In the genomic region with DNA sequence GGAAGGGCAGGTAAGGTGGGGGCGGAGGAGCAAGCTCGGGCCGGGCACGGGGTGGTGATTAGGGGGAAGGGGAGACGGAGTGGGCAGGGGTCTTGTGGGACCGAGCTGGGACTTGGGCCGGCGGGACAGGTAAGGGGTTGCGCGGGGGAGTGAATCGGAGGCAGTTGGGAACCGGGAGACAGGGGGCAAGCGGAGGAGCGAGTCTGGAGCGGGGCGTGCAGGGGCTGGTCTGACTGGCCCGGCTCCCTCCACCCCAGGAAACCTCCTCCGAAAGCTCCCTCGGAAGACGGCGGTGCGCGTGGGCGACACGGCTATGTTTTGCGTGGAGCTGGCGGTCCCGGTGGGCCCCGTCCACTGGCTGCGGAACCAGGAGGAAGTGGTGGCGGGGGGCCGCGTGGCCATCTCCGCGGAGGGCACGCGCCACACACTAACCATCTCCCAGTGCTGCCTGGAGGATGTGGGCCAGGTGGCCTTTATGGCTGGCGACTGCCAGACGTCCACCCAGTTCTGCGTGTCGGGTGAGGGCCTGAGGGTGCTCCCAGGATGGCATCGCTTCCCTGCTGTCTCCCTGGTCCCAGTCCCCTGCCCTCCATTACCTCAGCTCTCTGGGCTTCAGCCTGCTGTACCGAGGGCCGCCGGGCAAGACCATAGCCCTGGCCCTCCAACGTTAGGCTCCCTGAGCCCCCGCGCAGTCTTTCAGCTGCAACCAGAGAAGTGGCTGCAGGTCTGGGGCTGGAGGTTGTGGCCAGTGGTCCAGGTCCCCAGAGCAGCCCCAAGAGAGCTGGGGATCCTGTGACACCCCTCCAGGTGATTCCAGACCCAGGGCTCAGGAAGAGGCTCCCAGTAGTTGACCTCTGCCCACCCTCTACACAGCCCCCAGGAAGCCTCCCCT, we compare ENCODE assay signal across 1 cellular context.
TF ChIP-seq lines count a peak whose summit lies in the region.

No MANE protein-coding gene starts in this region.

TF ChIP-seq in HEK293, 187 proteins besides CTCF, POLR2A, EP300 and RAD21 (continued from another document and continues in another):
- TF ChIP-seq, protein P1, sequence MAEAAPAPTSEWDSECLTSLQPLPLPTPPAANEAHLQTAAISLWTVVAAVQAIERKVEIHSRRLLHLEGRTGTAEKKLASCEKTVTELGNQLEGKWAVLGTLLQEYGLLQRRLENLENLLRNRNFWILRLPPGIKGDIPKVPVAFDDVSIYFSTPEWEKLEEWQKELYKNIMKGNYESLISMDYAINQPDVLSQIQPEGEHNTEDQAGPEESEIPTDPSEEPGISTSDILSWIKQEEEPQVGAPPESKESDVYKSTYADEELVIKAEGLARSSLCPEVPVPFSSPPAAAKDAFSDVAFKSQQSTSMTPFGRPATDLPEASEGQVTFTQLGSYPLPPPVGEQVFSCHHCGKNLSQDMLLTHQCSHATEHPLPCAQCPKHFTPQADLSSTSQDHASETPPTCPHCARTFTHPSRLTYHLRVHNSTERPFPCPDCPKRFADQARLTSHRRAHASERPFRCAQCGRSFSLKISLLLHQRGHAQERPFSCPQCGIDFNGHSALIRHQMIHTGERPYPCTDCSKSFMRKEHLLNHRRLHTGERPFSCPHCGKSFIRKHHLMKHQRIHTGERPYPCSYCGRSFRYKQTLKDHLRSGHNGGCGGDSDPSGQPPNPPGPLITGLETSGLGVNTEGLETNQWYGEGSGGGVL (tag by site-specific recombination; IDR thresholded peaks at IDR 0.05) = peak; percentile 34; the same call in 1 of the 2 replicates
- TF ChIP-seq ZNF214 (tag by site-specific recombination; IDR thresholded peaks at IDR 0.05; ENCODE audit: borderline replicate concordance) (no peak), ZNF433 (tag by site-specific recombination; IDR thresholded peaks at IDR 0.05; ENCODE audit: low read depth) (no peak), ZNF555 (tag by site-specific recombination; conservative IDR thresholded peaks at IDR 0.05) (no peak), GLI2 (tag by site-specific recombination; IDR thresholded peaks at IDR 0.05; ENCODE audit: borderline replicate concordance, low read depth) (no peak), ZNF585B (tag by site-specific recombination; IDR thresholded peaks at IDR 0.05) (no peak), ZNF791 (tag by site-specific recombination; IDR thresholded peaks at IDR 0.05) (no peak), ZNF677 (tag by site-specific recombination; IDR thresholded peaks at IDR 0.05) (no peak), ZNF146 (tag by site-specific recombination; IDR thresholded peaks at IDR 0.05) (0 out of 2 replicates have a peak, but pooled peaks have one; percentile 13), ZNF248 (tag by site-specific recombination; IDR thresholded peaks at IDR 0.05) (no peak), ZNF211 (tag by site-specific recombination; IDR thresholded peaks at IDR 0.05; ENCODE audit: low read depth) (no peak), ZNF274 (IDR thresholded peaks at IDR 0.05; ENCODE audit: low read length) (no peak), ZNF274 (tag by site-specific recombination; IDR thresholded peaks at IDR 0.05; ENCODE audit: borderline replicate concordance) (no peak), ZNF571 (tag by site-specific recombination; IDR thresholded peaks at IDR 0.05) (no peak), SETDB1 (IDR thresholded peaks at IDR 0.05; ENCODE audit: insufficient read length, low read length) (no peak), ZNF140 (tag by site-specific recombination; IDR thresholded peaks at IDR 0.05) (no peak), ZNF394 (tag by site-specific recombination; IDR thresholded peaks at IDR 0.05; ENCODE audit: borderline replicate concordance) (no peak), ZNF391 (tag by site-specific recombination; IDR thresholded peaks at IDR 0.05; ENCODE audit: borderline replicate concordance, low read depth) (no peak), KLF10 (tag by site-specific recombination; IDR thresholded peaks at IDR 0.05) (no peak), ZNF169 (tag by site-specific recombination; IDR thresholded peaks at IDR 0.05) (no peak), ZNF837 (tag by site-specific recombination; IDR thresholded peaks at IDR 0.05) (no peak), MZF1 (tag by site-specific recombination; IDR thresholded peaks at IDR 0.05; ENCODE audit: borderline replicate concordance) (no peak), MEIS1 (CRISPR knock-in tag; IDR thresholded peaks at IDR 0.05; ENCODE audit: borderline replicate concordance) (no peak), KLF7 (tag by site-specific recombination; IDR thresholded peaks at IDR 0.05; ENCODE audit: borderline replicate concordance) (no peak), ZBTB8A (tag by site-specific recombination; IDR thresholded peaks at IDR 0.05) (no peak), SCRT2 (tag by site-specific recombination; IDR thresholded peaks at IDR 0.05) (no peak), YY2 (tag by site-specific recombination; IDR thresholded peaks at IDR 0.05) (no peak), ZNF16 (tag by site-specific recombination; IDR thresholded peaks at IDR 0.05; ENCODE audit: low read depth) (no peak), ZSCAN23 (tag by site-specific recombination; IDR thresholded peaks at IDR 0.05) (no peak), OVOL3 (tag by site-specific recombination; IDR thresholded peaks at IDR 0.05) (no peak), SP2 (tag by site-specific recombination; IDR thresholded peaks at IDR 0.05) (peak; percentile 40; the same call in 1 of the 2 replicates), EGR2 (tag by site-specific recombination; IDR thresholded peaks at IDR 0.05; ENCODE audit: low read depth) (peak; percentile 78), YY1 (tag by site-specific recombination; IDR thresholded peaks at IDR 0.05) (no peak), ZNF132 (tag by site-specific recombination; IDR thresholded peaks at IDR 0.05; ENCODE audit: borderline replicate concordance) (no peak), ZNF560 (tag by site-specific recombination; IDR thresholded peaks at IDR 0.05; ENCODE audit: borderline replicate concordance) (no peak), ZFP69B (tag by site-specific recombination; IDR thresholded peaks at IDR 0.05) (0 out of 2 replicates have a peak, but pooled peaks have one; percentile 35), ZNF549 (tag by site-specific recombination; IDR thresholded peaks at IDR 0.05) (no peak), SP3 (tag by site-specific recombination; IDR thresholded peaks at IDR 0.05) (peak; percentile 72), SCRT1 (tag by site-specific recombination; IDR thresholded peaks at IDR 0.05; ENCODE audit: borderline replicate concordance) (no peak), ZFP37 (tag by site-specific recombination; IDR thresholded peaks at IDR 0.05) (no peak), GLI4 (tag by site-specific recombination; IDR thresholded peaks at IDR 0.05) (0 out of 2 replicates have a peak, but pooled peaks have one; percentile 64), GFI1B (tag by site-specific recombination; IDR thresholded peaks at IDR 0.05) (no peak)
- TF ChIP-seq, protein P2, sequence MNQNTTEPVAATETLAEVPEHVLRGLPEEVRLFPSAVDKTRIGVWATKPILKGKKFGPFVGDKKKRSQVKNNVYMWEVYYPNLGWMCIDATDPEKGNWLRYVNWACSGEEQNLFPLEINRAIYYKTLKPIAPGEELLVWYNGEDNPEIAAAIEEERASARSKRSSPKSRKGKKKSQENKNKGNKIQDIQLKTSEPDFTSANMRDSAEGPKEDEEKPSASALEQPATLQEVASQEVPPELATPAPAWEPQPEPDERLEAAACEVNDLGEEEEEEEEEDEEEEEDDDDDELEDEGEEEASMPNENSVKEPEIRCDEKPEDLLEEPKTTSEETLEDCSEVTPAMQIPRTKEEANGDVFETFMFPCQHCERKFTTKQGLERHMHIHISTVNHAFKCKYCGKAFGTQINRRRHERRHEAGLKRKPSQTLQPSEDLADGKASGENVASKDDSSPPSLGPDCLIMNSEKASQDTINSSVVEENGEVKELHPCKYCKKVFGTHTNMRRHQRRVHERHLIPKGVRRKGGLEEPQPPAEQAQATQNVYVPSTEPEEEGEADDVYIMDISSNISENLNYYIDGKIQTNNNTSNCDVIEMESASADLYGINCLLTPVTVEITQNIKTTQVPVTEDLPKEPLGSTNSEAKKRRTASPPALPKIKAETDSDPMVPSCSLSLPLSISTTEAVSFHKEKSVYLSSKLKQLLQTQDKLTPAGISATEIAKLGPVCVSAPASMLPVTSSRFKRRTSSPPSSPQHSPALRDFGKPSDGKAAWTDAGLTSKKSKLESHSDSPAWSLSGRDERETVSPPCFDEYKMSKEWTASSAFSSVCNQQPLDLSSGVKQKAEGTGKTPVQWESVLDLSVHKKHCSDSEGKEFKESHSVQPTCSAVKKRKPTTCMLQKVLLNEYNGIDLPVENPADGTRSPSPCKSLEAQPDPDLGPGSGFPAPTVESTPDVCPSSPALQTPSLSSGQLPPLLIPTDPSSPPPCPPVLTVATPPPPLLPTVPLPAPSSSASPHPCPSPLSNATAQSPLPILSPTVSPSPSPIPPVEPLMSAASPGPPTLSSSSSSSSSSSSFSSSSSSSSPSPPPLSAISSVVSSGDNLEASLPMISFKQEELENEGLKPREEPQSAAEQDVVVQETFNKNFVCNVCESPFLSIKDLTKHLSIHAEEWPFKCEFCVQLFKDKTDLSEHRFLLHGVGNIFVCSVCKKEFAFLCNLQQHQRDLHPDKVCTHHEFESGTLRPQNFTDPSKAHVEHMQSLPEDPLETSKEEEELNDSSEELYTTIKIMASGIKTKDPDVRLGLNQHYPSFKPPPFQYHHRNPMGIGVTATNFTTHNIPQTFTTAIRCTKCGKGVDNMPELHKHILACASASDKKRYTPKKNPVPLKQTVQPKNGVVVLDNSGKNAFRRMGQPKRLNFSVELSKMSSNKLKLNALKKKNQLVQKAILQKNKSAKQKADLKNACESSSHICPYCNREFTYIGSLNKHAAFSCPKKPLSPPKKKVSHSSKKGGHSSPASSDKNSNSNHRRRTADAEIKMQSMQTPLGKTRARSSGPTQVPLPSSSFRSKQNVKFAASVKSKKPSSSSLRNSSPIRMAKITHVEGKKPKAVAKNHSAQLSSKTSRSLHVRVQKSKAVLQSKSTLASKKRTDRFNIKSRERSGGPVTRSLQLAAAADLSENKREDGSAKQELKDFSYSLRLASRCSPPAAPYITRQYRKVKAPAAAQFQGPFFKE (tag by site-specific recombination; IDR thresholded peaks at IDR 0.05; ENCODE audit: borderline replicate concordance) = no peak
- TF ChIP-seq, protein P3, sequence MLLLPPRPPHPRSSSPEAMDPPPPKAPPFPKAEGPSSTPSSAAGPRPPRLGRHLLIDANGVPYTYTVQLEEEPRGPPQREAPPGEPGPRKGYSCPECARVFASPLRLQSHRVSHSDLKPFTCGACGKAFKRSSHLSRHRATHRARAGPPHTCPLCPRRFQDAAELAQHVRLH (tag by site-specific recombination; IDR thresholded peaks at IDR 0.05) = no peak
- TF ChIP-seq, protein P4, sequence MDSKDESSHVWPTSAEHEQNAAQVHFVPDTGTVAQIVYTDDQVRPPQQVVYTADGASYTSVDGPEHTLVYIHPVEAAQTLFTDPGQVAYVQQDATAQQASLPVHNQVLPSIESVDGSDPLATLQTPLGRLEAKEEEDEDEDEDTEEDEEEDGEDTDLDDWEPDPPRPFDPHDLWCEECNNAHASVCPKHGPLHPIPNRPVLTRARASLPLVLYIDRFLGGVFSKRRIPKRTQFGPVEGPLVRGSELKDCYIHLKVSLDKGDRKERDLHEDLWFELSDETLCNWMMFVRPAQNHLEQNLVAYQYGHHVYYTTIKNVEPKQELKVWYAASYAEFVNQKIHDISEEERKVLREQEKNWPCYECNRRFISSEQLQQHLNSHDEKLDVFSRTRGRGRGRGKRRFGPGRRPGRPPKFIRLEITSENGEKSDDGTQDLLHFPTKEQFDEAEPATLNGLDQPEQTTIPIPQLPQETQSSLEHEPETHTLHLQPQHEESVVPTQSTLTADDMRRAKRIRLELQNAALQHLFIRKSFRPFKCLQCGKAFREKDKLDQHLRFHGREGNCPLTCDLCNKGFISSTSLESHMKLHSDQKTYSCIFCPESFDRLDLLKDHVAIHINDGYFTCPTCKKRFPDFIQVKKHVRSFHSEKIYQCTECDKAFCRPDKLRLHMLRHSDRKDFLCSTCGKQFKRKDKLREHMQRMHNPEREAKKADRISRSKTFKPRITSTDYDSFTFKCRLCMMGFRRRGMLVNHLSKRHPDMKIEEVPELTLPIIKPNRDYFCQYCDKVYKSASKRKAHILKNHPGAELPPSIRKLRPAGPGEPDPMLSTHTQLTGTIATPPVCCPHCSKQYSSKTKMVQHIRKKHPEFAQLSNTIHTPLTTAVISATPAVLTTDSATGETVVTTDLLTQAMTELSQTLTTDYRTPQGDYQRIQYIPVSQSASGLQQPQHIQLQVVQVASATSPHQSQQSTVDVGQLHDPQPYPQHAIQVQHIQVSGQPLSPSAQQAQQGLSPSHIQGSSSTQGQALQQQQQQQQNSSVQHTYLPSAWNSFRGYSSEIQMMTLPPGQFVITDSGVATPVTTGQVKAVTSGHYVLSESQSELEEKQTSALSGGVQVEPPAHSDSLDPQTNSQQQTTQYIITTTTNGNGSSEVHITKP (tag by site-specific recombination; IDR thresholded peaks at IDR 0.05) = no peak
- TF ChIP-seq, protein P5, sequence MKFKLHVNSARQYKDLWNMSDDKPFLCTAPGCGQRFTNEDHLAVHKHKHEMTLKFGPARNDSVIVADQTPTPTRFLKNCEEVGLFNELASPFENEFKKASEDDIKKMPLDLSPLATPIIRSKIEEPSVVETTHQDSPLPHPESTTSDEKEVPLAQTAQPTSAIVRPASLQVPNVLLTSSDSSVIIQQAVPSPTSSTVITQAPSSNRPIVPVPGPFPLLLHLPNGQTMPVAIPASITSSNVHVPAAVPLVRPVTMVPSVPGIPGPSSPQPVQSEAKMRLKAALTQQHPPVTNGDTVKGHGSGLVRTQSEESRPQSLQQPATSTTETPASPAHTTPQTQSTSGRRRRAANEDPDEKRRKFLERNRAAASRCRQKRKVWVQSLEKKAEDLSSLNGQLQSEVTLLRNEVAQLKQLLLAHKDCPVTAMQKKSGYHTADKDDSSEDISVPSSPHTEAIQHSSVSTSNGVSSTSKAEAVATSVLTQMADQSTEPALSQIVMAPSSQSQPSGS (tag by site-specific recombination; IDR thresholded peaks at IDR 0.05; ENCODE audit: low read depth) = no peak
- TF ChIP-seq, protein P6, sequence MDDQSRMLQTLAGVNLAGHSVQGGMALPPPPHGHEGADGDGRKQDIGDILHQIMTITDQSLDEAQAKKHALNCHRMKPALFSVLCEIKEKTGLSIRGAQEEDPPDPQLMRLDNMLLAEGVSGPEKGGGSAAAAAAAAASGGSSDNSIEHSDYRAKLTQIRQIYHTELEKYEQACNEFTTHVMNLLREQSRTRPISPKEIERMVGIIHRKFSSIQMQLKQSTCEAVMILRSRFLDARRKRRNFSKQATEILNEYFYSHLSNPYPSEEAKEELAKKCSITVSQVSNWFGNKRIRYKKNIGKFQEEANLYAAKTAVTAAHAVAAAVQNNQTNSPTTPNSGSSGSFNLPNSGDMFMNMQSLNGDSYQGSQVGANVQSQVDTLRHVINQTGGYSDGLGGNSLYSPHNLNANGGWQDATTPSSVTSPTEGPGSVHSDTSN (CRISPR knock-in tag; IDR thresholded peaks at IDR 0.05) = 0 out of 2 replicates have a peak, but pooled peaks have one; percentile 48
- TF ChIP-seq, protein P7, sequence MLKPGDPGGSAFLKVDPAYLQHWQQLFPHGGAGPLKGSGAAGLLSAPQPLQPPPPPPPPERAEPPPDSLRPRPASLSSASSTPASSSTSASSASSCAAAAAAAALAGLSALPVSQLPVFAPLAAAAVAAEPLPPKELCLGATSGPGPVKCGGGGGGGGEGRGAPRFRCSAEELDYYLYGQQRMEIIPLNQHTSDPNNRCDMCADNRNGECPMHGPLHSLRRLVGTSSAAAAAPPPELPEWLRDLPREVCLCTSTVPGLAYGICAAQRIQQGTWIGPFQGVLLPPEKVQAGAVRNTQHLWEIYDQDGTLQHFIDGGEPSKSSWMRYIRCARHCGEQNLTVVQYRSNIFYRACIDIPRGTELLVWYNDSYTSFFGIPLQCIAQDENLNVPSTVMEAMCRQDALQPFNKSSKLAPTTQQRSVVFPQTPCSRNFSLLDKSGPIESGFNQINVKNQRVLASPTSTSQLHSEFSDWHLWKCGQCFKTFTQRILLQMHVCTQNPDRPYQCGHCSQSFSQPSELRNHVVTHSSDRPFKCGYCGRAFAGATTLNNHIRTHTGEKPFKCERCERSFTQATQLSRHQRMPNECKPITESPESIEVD (tag by site-specific recombination; IDR thresholded peaks at IDR 0.05) = no peak
